1 cellular context compared by ENCODE assay signal in the genomic region with DNA sequence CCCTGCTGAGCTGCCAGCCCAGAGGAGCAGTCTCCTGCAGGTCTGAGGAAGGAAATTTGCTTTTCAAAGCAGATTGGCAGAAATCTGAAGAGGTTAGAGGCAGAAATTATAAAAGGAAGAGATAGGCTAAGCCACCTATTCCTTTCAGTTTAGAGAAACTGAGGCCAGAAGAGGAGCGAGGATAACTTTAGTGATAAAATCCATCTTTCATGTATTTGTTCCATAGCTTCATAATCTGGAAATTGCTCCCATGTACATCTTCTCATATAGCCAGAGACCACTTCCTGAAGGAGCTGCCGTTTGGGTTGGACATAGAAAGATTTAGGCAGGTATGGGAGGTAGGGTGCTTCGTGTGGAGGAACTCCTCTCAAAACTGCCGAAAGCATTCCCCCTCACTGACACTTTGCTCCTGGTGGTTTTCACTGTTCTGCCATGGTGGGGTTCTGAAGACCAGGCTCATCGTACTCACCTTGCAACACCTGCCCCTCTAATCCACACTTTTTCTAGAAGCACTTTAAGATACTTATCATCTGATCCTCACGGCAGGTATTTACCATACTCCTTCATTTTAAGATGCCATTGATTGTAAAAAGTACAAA.
TF ChIP-seq lines count a peak whose summit lies in the region.

No MANE protein-coding gene starts in this region.

TF ChIP-seq in HepG2, 621 proteins besides CTCF, POLR2A, EP300 and RAD21 (continued from another document):
- TF ChIP-seq ZNF616 (CRISPR knock-in tag; IDR thresholded peaks at IDR 0.05; ENCODE audit: low read depth) (peak; percentile 95), FIP1L1 (IDR thresholded peaks at IDR 0.05; ENCODE audit: borderline replicate concordance, insufficient read depth, low read depth, low read length) (no peak), ELF3 (CRISPR knock-in tag; IDR thresholded peaks at IDR 0.05) (peak; percentile 30; the same call in 1 of the 2 replicates), KDM3A (CRISPR knock-in tag; IDR thresholded peaks at IDR 0.05; ENCODE audit: low read depth) (0 out of 2 replicates have a peak, but pooled peaks have one; percentile 49), SAP130 (CRISPR knock-in tag; IDR thresholded peaks at IDR 0.05; ENCODE audit: low read depth) (0 out of 2 replicates have a peak, but pooled peaks have one; percentile 3), TSC22D2 (CRISPR knock-in tag; IDR thresholded peaks at IDR 0.05; ENCODE audit: borderline replicate concordance) (peak; percentile 15; the same call in 1 of the 2 replicates), PHF21A (CRISPR knock-in tag; IDR thresholded peaks at IDR 0.05) (0 out of 2 replicates have a peak, but pooled peaks have one; percentile 8), SALL2 (CRISPR knock-in tag; IDR thresholded peaks at IDR 0.05) (no peak), ONECUT2 (CRISPR knock-in tag; IDR thresholded peaks at IDR 0.05) (no peak), ZNF292 (CRISPR knock-in tag; IDR thresholded peaks at IDR 0.05; ENCODE audit: borderline replicate concordance, low read depth) (peak; percentile 71; the same call in 1 of the 2 replicates), ZNF552 (CRISPR knock-in tag; IDR thresholded peaks at IDR 0.05; ENCODE audit: borderline replicate concordance) (no peak), ZNF460 (CRISPR knock-in tag; IDR thresholded peaks at IDR 0.05; ENCODE audit: borderline replicate concordance) (no peak), ESRRA (CRISPR knock-in tag; IDR thresholded peaks at IDR 0.05; ENCODE audit: low read depth) (0 out of 2 replicates have a peak, but pooled peaks have one; percentile 1), ZBTB21 (CRISPR knock-in tag; IDR thresholded peaks at IDR 0.05) (0 out of 2 replicates have a peak, but pooled peaks have one; percentile 21), POLR2AphosphoS5 (IDR thresholded peaks at IDR 0.05; ENCODE audit: low read depth, low read length) (peak; percentile 63; the same call in 1 of the 2 replicates), GATAD2A (CRISPR knock-in tag; IDR thresholded peaks at IDR 0.05) (0 out of 2 replicates have a peak, but pooled peaks have one; percentile 30), RELA (CRISPR knock-in tag; IDR thresholded peaks at IDR 0.05) (no peak), ZNF296 (CRISPR knock-in tag; conservative IDR thresholded peaks at IDR 0.05) (no peak), MEF2D (CRISPR knock-in tag; IDR thresholded peaks at IDR 0.05) (0 out of 2 replicates have a peak, but pooled peaks have one; percentile 33), ZKSCAN8 (CRISPR knock-in tag; IDR thresholded peaks at IDR 0.05; ENCODE audit: borderline replicate concordance) (0 out of 2 replicates have a peak, but pooled peaks have one; percentile 12), ZNF337 (CRISPR knock-in tag; IDR thresholded peaks at IDR 0.05; ENCODE audit: borderline replicate concordance, low read depth) (0 out of 2 replicates have a peak, but pooled peaks have one; percentile 40)
- TF ChIP-seq, protein P1, sequence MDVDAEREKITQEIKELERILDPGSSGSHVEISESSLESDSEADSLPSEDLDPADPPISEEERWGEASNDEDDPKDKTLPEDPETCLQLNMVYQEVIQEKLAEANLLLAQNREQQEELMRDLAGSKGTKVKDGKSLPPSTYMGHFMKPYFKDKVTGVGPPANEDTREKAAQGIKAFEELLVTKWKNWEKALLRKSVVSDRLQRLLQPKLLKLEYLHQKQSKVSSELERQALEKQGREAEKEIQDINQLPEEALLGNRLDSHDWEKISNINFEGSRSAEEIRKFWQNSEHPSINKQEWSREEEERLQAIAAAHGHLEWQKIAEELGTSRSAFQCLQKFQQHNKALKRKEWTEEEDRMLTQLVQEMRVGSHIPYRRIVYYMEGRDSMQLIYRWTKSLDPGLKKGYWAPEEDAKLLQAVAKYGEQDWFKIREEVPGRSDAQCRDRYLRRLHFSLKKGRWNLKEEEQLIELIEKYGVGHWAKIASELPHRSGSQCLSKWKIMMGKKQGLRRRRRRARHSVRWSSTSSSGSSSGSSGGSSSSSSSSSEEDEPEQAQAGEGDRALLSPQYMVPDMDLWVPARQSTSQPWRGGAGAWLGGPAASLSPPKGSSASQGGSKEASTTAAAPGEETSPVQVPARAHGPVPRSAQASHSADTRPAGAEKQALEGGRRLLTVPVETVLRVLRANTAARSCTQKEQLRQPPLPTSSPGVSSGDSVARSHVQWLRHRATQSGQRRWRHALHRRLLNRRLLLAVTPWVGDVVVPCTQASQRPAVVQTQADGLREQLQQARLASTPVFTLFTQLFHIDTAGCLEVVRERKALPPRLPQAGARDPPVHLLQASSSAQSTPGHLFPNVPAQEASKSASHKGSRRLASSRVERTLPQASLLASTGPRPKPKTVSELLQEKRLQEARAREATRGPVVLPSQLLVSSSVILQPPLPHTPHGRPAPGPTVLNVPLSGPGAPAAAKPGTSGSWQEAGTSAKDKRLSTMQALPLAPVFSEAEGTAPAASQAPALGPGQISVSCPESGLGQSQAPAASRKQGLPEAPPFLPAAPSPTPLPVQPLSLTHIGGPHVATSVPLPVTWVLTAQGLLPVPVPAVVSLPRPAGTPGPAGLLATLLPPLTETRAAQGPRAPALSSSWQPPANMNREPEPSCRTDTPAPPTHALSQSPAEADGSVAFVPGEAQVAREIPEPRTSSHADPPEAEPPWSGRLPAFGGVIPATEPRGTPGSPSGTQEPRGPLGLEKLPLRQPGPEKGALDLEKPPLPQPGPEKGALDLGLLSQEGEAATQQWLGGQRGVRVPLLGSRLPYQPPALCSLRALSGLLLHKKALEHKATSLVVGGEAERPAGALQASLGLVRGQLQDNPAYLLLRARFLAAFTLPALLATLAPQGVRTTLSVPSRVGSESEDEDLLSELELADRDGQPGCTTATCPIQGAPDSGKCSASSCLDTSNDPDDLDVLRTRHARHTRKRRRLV (CRISPR knock-in tag; IDR thresholded peaks at IDR 0.05) = 0 out of 2 replicates have a peak, but pooled peaks have one; percentile 42
- TF ChIP-seq, protein P2, sequence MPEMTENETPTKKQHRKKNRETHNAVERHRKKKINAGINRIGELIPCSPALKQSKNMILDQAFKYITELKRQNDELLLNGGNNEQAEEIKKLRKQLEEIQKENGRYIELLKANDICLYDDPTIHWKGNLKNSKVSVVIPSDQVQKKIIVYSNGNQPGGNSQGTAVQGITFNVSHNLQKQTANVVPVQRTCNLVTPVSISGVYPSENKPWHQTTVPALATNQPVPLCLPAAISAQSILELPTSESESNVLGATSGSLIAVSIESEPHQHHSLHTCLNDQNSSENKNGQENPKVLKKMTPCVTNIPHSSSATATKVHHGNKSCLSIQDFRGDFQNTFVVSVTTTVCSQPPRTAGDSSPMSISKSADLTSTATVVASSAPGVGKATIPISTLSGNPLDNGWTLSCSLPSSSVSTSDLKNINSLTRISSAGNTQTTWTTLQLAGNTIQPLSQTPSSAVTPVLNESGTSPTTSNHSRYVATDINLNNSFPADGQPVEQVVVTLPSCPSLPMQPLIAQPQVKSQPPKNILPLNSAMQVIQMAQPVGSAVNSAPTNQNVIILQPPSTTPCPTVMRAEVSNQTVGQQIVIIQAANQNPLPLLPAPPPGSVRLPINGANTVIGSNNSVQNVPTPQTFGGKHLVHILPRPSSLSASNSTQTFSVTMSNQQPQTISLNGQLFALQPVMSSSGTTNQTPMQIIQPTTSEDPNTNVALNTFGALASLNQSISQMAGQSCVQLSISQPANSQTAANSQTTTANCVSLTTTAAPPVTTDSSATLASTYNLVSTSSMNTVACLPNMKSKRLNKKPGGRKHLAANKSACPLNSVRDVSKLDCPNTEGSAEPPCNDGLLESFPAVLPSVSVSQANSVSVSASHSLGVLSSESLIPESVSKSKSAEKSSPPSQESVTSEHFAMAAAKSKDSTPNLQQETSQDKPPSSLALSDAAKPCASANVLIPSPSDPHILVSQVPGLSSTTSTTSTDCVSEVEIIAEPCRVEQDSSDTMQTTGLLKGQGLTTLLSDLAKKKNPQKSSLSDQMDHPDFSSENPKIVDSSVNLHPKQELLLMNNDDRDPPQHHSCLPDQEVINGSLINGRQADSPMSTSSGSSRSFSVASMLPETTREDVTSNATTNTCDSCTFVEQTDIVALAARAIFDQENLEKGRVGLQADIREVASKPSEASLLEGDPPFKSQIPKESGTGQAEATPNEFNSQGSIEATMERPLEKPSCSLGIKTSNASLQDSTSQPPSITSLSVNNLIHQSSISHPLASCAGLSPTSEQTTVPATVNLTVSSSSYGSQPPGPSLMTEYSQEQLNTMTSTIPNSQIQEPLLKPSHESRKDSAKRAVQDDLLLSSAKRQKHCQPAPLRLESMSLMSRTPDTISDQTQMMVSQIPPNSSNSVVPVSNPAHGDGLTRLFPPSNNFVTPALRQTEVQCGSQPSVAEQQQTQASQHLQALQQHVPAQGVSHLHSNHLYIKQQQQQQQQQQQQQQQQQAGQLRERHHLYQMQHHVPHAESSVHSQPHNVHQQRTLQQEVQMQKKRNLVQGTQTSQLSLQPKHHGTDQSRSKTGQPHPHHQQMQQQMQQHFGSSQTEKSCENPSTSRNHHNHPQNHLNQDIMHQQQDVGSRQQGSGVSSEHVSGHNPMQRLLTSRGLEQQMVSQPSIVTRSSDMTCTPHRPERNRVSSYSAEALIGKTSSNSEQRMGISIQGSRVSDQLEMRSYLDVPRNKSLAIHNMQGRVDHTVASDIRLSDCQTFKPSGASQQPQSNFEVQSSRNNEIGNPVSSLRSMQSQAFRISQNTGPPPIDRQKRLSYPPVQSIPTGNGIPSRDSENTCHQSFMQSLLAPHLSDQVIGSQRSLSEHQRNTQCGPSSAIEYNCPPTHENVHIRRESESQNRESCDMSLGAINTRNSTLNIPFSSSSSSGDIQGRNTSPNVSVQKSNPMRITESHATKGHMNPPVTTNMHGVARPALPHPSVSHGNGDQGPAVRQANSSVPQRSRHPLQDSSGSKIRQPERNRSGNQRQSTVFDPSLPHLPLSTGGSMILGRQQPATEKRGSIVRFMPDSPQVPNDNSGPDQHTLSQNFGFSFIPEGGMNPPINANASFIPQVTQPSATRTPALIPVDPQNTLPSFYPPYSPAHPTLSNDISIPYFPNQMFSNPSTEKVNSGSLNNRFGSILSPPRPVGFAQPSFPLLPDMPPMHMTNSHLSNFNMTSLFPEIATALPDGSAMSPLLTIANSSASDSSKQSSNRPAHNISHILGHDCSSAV (CRISPR knock-in tag; IDR thresholded peaks at IDR 0.05; ENCODE audit: borderline replicate concordance) = 0 out of 2 replicates have a peak, but pooled peaks have one; percentile 72
- TF ChIP-seq, protein P3, sequence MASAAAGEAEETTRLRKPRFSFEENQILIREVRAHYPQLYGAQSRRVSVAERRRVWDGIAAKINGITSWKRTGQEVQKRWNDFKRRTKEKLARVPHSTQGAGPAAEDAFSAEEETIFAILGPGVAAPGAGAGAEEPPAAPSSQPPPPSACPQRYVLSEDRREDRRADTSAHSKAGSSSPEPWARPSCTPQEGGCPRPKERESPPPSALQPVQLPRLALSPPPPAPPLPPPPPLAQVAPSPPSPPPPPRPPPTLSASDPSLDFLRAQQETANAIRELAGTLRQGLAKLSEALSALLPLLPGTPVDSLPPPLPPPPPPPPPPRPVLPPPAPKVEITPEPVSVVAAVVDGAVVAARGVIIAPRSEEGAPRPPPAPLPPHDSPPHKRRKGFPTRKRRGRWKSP (CRISPR knock-in tag; IDR thresholded peaks at IDR 0.05) = no peak
- TF ChIP-seq, protein P4, sequence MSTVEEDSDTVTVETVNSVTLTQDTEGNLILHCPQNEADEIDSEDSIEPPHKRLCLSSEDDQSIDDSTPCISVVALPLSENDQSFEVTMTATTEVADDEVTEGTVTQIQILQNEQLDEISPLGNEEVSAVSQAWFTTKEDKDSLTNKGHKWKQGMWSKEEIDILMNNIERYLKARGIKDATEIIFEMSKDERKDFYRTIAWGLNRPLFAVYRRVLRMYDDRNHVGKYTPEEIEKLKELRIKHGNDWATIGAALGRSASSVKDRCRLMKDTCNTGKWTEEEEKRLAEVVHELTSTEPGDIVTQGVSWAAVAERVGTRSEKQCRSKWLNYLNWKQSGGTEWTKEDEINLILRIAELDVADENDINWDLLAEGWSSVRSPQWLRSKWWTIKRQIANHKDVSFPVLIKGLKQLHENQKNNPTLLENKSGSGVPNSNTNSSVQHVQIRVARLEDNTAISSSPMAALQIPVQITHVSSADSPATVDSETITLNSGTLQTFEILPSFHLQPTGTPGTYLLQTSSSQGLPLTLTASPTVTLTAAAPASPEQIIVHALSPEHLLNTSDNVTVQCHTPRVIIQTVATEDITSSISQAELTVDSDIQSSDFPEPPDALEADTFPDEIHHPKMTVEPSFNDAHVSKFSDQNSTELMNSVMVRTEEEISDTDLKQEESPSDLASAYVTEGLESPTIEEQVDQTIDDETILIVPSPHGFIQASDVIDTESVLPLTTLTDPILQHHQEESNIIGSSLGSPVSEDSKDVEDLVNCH (CRISPR knock-in tag; IDR thresholded peaks at IDR 0.05) = no peak
